In the genomic region with DNA sequence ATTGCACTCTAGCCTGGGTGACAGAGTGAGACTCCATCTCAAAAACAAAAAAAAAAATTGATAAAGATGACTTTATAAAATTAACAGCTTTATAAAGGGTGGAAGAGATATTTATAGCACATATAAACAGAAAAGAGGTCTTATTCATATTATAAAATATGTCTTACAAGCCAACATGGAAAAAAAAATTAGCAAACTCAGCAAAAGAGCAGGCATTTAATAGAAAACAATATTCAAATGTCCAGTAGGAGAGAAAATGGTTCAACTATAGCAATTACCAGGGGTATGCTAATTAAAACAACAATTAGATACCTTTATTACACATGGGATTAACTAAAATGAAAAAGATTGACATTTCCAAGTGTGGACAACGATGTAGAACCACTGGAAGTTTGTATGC, we compare ENCODE assay signal across 2 cellular contexts.
TF ChIP-seq lines count a peak whose summit lies in the region.

No MANE protein-coding gene starts in this region.

TF ChIP-seq in HepG2, 621 proteins besides CTCF, POLR2A, EP300 and RAD21 (continued from another document):
- TF ChIP-seq MAFF (IDR thresholded peaks at IDR 0.05; ENCODE audit: low read depth, low read length) (peak; percentile 85), ZSCAN29 (CRISPR knock-in tag; conservative IDR thresholded peaks at IDR 0.05) (no peak)

TF ChIP-seq in K562, 482 proteins besides CTCF, POLR2A, EP300 and RAD21 (continued from another document):
- TF ChIP-seq, protein P1, sequence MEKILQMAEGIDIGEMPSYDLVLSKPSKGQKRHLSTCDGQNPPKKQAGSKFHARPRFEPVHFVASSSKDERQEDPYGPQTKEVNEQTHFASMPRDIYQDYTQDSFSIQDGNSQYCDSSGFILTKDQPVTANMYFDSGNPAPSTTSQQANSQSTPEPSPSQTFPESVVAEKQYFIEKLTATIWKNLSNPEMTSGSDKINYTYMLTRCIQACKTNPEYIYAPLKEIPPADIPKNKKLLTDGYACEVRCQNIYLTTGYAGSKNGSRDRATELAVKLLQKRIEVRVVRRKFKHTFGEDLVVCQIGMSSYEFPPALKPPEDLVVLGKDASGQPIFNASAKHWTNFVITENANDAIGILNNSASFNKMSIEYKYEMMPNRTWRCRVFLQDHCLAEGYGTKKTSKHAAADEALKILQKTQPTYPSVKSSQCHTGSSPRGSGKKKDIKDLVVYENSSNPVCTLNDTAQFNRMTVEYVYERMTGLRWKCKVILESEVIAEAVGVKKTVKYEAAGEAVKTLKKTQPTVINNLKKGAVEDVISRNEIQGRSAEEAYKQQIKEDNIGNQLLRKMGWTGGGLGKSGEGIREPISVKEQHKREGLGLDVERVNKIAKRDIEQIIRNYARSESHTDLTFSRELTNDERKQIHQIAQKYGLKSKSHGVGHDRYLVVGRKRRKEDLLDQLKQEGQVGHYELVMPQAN (IDR thresholded peaks at IDR 0.05; ENCODE audit: borderline replicate concordance): no peak
- TF ChIP-seq ZNF124 (CRISPR knock-in tag; IDR thresholded peaks at IDR 0.05): no peak
- TF ChIP-seq ILK (tag; IDR thresholded peaks at IDR 0.05; ENCODE audit: borderline replicate concordance, low read depth): no peak
- TF ChIP-seq FOXK2 (conservative IDR thresholded peaks at IDR 0.05 in 1 of 2, IDR thresholded peaks at IDR 0.05 in 1 of 2; ENCODE audit: low read depth in 2 of 2): no peak
- no peak for TF ChIP-seq FOXJ3 (CRISPR knock-in tag; IDR thresholded peaks at IDR 0.05)
- TF ChIP-seq SNIP1 (IDR thresholded peaks at IDR 0.05; ENCODE audit: low read depth): no peak
- TF ChIP-seq NR1H2 (CRISPR knock-in tag; IDR thresholded peaks at IDR 0.05): no peak
- peak; percentile 91 for TF ChIP-seq ZNF316 (IDR thresholded peaks at IDR 0.05)
- no peak for TF ChIP-seq CTBP1 (IDR thresholded peaks at IDR 0.05; ENCODE audit: borderline replicate concordance)
- TF ChIP-seq ZNF324 (CRISPR knock-in tag; IDR thresholded peaks at IDR 0.05): no peak
- TF ChIP-seq TAL1 (IDR thresholded peaks at IDR 0.05): no peak
- no peak for TF ChIP-seq GTF2E2 (tag; IDR thresholded peaks at IDR 0.05)
- TF ChIP-seq ETV5 (CRISPR knock-in tag; IDR thresholded peaks at IDR 0.05; ENCODE audit: low read depth): no peak
- TF ChIP-seq NONO (IDR thresholded peaks at IDR 0.05; ENCODE audit: low read depth in 2 of 2, low read length in 1 of 2): no peak
- TF ChIP-seq STAT5A (IDR thresholded peaks at IDR 0.05; ENCODE audit: borderline replicate concordance, low read length): no peak
- no peak for TF ChIP-seq TEAD4 (IDR thresholded peaks at IDR 0.05; ENCODE audit: low read length)
- no peak for TF ChIP-seq TEAD4 (CRISPR knock-in tag; IDR thresholded peaks at IDR 0.05; ENCODE audit: borderline replicate concordance)
- no peak for TF ChIP-seq LCOR (CRISPR knock-in tag; IDR thresholded peaks at IDR 0.05)
- TF ChIP-seq, protein P2, sequence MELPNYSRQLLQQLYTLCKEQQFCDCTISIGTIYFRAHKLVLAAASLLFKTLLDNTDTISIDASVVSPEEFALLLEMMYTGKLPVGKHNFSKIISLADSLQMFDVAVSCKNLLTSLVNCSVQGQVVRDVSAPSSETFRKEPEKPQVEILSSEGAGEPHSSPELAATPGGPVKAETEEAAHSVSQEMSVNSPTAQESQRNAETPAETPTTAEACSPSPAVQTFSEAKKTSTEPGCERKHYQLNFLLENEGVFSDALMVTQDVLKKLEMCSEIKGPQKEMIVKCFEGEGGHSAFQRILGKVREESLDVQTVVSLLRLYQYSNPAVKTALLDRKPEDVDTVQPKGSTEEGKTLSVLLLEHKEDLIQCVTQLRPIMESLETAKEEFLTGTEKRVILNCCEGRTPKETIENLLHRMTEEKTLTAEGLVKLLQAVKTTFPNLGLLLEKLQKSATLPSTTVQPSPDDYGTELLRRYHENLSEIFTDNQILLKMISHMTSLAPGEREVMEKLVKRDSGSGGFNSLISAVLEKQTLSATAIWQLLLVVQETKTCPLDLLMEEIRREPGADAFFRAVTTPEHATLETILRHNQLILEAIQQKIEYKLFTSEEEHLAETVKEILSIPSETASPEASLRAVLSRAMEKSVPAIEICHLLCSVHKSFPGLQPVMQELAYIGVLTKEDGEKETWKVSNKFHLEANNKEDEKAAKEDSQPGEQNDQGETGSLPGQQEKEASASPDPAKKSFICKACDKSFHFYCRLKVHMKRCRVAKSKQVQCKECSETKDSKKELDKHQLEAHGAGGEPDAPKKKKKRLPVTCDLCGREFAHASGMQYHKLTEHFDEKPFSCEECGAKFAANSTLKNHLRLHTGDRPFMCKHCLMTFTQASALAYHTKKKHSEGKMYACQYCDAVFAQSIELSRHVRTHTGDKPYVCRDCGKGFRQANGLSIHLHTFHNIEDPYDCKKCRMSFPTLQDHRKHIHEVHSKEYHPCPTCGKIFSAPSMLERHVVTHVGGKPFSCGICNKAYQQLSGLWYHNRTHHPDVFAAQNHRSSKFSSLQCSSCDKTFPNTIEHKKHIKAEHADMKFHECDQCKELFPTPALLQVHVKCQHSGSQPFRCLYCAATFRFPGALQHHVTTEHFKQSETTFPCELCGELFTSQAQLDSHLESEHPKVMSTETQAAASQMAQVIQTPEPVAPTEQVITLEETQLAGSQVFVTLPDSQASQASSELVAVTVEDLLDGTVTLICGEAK (IDR thresholded peaks at IDR 0.05): no peak
- TF ChIP-seq, protein P2 (CRISPR knock-in tag; IDR thresholded peaks at IDR 0.05): no peak
- peak; percentile 78 for TF ChIP-seq MAFG (tag; conservative IDR thresholded peaks at IDR 0.05)
- TF ChIP-seq, protein P3, sequence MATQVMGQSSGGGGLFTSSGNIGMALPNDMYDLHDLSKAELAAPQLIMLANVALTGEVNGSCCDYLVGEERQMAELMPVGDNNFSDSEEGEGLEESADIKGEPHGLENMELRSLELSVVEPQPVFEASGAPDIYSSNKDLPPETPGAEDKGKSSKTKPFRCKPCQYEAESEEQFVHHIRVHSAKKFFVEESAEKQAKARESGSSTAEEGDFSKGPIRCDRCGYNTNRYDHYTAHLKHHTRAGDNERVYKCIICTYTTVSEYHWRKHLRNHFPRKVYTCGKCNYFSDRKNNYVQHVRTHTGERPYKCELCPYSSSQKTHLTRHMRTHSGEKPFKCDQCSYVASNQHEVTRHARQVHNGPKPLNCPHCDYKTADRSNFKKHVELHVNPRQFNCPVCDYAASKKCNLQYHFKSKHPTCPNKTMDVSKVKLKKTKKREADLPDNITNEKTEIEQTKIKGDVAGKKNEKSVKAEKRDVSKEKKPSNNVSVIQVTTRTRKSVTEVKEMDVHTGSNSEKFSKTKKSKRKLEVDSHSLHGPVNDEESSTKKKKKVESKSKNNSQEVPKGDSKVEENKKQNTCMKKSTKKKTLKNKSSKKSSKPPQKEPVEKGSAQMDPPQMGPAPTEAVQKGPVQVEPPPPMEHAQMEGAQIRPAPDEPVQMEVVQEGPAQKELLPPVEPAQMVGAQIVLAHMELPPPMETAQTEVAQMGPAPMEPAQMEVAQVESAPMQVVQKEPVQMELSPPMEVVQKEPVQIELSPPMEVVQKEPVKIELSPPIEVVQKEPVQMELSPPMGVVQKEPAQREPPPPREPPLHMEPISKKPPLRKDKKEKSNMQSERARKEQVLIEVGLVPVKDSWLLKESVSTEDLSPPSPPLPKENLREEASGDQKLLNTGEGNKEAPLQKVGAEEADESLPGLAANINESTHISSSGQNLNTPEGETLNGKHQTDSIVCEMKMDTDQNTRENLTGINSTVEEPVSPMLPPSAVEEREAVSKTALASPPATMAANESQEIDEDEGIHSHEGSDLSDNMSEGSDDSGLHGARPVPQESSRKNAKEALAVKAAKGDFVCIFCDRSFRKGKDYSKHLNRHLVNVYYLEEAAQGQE (CRISPR knock-in tag; IDR thresholded peaks at IDR 0.05; ENCODE audit: low read depth): no peak
- TF ChIP-seq NR2F6 (CRISPR knock-in tag; IDR thresholded peaks at IDR 0.05): no peak
- TF ChIP-seq ZNF347 (CRISPR knock-in tag; IDR thresholded peaks at IDR 0.05; ENCODE audit: low read depth): no peak
- TF ChIP-seq CEBPG (CRISPR knock-in tag; IDR thresholded peaks at IDR 0.05): no peak
- TF ChIP-seq CEBPG (tag; conservative IDR thresholded peaks at IDR 0.05 in 1 of 2, IDR thresholded peaks at IDR 0.05 in 1 of 2): no peak
- TF ChIP-seq DDX20 (tag; IDR thresholded peaks at IDR 0.05; ENCODE audit: low read depth): no peak
- TF ChIP-seq TRIM24 (IDR thresholded peaks at IDR 0.05): no peak
- TF ChIP-seq, protein P4, sequence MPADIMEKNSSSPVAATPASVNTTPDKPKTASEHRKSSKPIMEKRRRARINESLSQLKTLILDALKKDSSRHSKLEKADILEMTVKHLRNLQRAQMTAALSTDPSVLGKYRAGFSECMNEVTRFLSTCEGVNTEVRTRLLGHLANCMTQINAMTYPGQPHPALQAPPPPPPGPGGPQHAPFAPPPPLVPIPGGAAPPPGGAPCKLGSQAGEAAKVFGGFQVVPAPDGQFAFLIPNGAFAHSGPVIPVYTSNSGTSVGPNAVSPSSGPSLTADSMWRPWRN (IDR thresholded peaks at IDR 0.05; ENCODE audit: low read depth): no peak
- TF ChIP-seq, protein P5, sequence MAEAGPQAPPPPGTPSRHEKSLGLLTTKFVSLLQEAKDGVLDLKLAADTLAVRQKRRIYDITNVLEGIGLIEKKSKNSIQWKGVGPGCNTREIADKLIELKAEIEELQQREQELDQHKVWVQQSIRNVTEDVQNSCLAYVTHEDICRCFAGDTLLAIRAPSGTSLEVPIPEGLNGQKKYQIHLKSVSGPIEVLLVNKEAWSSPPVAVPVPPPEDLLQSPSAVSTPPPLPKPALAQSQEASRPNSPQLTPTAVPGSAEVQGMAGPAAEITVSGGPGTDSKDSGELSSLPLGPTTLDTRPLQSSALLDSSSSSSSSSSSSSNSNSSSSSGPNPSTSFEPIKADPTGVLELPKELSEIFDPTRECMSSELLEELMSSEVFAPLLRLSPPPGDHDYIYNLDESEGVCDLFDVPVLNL (CRISPR knock-in tag; IDR thresholded peaks at IDR 0.05; ENCODE audit: low read depth): no peak
- peak; percentile 78 for TF ChIP-seq MAFK (IDR thresholded peaks at IDR 0.05; ENCODE audit: low read length)
- no peak for TF ChIP-seq RNF2 (IDR thresholded peaks at IDR 0.05)
- TF ChIP-seq C11orf30 (IDR thresholded peaks at IDR 0.05; ENCODE audit: low read depth): peak; percentile 83
